ENCODE assay signal across 24 cellular contexts in the genomic region with DNA sequence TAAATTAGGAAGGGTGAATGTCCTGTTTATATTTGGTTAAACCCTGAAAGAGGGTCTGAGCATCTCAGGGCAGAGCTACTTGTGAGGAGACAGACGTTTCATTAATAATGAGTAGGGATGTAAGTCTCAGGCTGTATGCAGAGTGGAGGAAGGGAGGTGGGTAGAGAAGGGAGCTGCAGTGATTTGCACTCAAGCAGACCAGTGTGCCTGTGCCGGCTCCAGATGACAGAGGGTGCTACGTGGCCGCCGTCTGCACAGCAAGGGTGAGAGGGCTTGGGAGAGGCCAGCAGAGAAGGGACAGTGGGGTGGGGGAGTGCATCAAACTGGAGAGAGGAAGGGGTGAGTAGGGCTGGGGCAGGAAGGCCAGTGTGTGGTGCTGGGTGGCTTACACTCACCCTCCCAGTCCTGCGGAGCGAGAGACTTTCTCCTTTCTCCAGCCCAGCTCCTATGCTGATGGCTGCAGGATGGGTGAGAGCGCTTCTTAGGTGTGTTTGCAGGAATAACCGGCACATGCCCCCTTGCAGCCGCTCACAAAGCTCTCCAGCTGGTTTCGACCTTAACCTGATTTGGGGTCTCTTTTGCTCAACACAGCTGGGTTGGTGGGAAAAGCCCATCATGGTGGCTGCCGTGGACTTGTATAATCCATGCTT.
"Had no signal": no experiment of that assay in that cellular context is flagged by ENCODE, and none has a peak within 500 bp of the region (broad histone marks: within the 10 kb centered on the region; RNA-seq: fewer than 3 reads in every experiment).

No MANE protein-coding gene starts in this region.

- H3K79me2 ChIP-seq: hepatocyte had no signal

- ATAC-seq: activated CD8-positive, alpha-beta T cell treated with anti-CD3 and anti-CD28 coated beads for 36 hours; activated naive CD4-positive, alpha-beta T cell treated with anti-CD3 and anti-CD28 coated beads, Interleukin-2, amount 50 U/mL, for 72 hours; activated T-cell treated with anti-CD3 and anti-CD28 coated beads, Interleukin-2, amount 50 U/mL, for 4 hours; activated T-helper 17 cell treated with anti-CD3 and anti-CD28 coated beads, Interleukin-2, amount 50 U/mL, for 72 hours; WTC11 had no signal

- H3K4me3 ChIP-seq: colonic mucosa, esophagus squamous epithelium, hepatocyte, lung, ovary, prostate gland, suprapubic skin, tibial artery had no signal

- H3K27ac ChIP-seq: colonic mucosa, epithelial cell of prostate, esophagus squamous epithelium, hepatocyte, ovary, prostate gland, suprapubic skin, tibial artery had no signal

- H3K4me1 Mint-ChIP-seq: activated T-helper 17 cell treated with anti-CD3 and anti-CD28 coated beads, Interleukin-2, amount 50 U/mL, for 72 hours; immature natural killer cell had no signal

- H3K9me3 Mint-ChIP-seq: activated CD8-positive, alpha-beta T cell treated with anti-CD3 and anti-CD28 coated beads for 36 hours; activated naive CD4-positive, alpha-beta T cell treated with anti-CD3 and anti-CD28 coated beads, Interleukin-2, amount 50 U/mL, for 72 hours; activated T-cell treated with anti-CD3 and anti-CD28 coated beads, Interleukin-2, amount 50 U/mL, for 4 hours; activated T-helper 17 cell treated with anti-CD3 and anti-CD28 coated beads, Interleukin-2, amount 50 U/mL, for 72 hours; immature natural killer cell; nephron; WTC11 had no signal

- H3K9me3 ChIP-seq: colonic mucosa, esophagus squamous epithelium, ovary, prostate gland, suprapubic skin, tibial artery had no signal

- H3K4me2 ChIP-seq: hepatocyte had no signal

- H3K36me3 Mint-ChIP-seq: activated naive CD4-positive, alpha-beta T cell treated with anti-CD3 and anti-CD28 coated beads, Interleukin-2, amount 50 U/mL, for 72 hours; immature natural killer cell; WTC11 had no signal

- H3K36me3 ChIP-seq: colonic mucosa, esophagus squamous epithelium, ovary, prostate gland, suprapubic skin, tibial artery had no signal

- H3K4me1 ChIP-seq: colonic mucosa, prostate gland, suprapubic skin, tibial artery had no signal

- H2AFZ ChIP-seq: hepatocyte had no signal

- H3K27me3 ChIP-seq: colonic mucosa, esophagus squamous epithelium, hepatocyte, ovary, suprapubic skin, tibial artery had no signal

- DNase-seq: activated CD4-positive, alpha-beta T cell treated with anti-CD3 and anti-CD28 coated beads for 1 hour; activated CD4-positive, alpha-beta T cell treated with anti-CD3 and anti-CD28 coated beads, Interleukin-2, amount 50 U/mL, for 1 hour; activated CD8-positive, alpha-beta T cell treated with anti-CD3 and anti-CD28 coated beads for 36 hours; activated naive CD4-positive, alpha-beta T cell; activated T-cell treated with anti-CD3 and anti-CD28 coated beads, Interleukin-2, amount 50 U/mL, for 4 hours; colonic mucosa; effector CD8-positive, alpha-beta T cell; esophagus squamous epithelium; immature natural killer cell; kidney; mesendoderm; stimulated activated naive CD4-positive, alpha-beta T cell; T-helper 2 cell; tibial artery had no signal

- H3K27ac Mint-ChIP-seq: activated CD8-positive, alpha-beta T cell treated with anti-CD3 and anti-CD28 coated beads for 36 hours; activated naive CD4-positive, alpha-beta T cell treated with anti-CD3 and anti-CD28 coated beads, Interleukin-2, amount 50 U/mL, for 72 hours; activated T-helper 17 cell treated with anti-CD3 and anti-CD28 coated beads, Interleukin-2, amount 50 U/mL, for 72 hours; WTC11 had no signal

- H3K4me3 Mint-ChIP-seq: activated CD8-positive, alpha-beta T cell treated with anti-CD3 and anti-CD28 coated beads for 36 hours; activated T-cell treated with anti-CD3 and anti-CD28 coated beads, Interleukin-2, amount 50 U/mL, for 4 hours; activated T-helper 17 cell treated with anti-CD3 and anti-CD28 coated beads, Interleukin-2, amount 50 U/mL, for 72 hours; immature natural killer cell; nephron; WTC11 had no signal
